ENCODE assay signal across 8 cellular contexts in the genomic region with DNA sequence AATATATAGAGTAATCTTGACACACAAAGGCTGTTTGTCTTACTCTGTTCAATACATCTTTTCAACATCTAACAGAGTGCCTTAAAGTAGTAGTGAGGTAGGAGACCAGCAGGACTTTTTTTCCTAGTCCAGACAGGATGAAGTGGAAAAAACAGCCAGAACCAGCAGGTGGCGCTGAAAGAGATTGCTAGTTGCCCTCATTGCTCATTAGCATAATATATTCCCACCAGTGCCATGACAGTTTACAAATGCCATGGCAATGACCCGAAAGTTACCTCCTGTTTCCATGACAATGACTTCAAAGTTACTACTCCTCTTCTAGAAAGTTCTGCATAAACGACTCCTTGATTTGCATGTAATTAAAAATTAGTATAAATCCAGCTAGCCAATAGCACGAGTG.
DNase-seq lines count a peak whose midpoint lies in the region; ATAC-seq, FAIRE-seq and TF ChIP-seq lines count a peak whose summit lies in the region.

No MANE protein-coding gene starts in this region.

- POLR2A ChIA-PET in naive thymus-derived CD4-positive, alpha-beta T cell (lab: Charles Lee) = no interaction called here

- peak; percentile 1 to 8 for DNase-seq in activated CD4-positive, alpha-beta T cell treated with anti-CD3 and anti-CD28 coated beads for 24 hours (ENCODE audit: low read depth in 2 of 2)
- DNase-seq in activated CD4-positive, alpha-beta T cell treated with anti-CD3 and anti-CD28 coated beads, Interleukin-2, amount 50 U/mL, for 1 hour = no peak
- DNase-seq in NCI-H2029 treated with DMSO at 0.1 percent for 48 hours (lab: John Stamatoyannopoulos, UW) (peak; percentile 38), colonic mucosa (peak; percentile 55), renal cortical epithelial cell (ENCODE audit: low read depth) (peak; percentile 50), pancreas (no peak)
- DNase-seq in naive thymus-derived CD4-positive, alpha-beta T cell = no peak

- WGBS in pancreas, 2 donors = 69 to 81% methylated on average over 4 of the region's 4 CpGs

- H3K27me3 ChIP-seq in colonic mucosa (no peaks in the 10 kb centered on the region), pancreas (peaks cover 0 to 7% (median 0%) of the 10 kb centered on the region in 4 donors)
- H3K27me3 ChIP-seq in naive thymus-derived CD4-positive, alpha-beta T cell (ENCODE audit: control insufficient read depth in 2 of 2, insufficient read depth in 2 of 2, low read length in 2 of 2) = no peaks in the 10 kb centered on the region

- CTCF ChIA-PET in naive thymus-derived CD4-positive, alpha-beta T cell (lab: Charles Lee) = no interaction called here

- H3K4me1 ChIP-seq in colonic mucosa (peaks cover 9% of the 10 kb centered on the region), pancreas (peaks cover 0 to 2% (median 0%) of the 10 kb centered on the region in 3 donors)
- H3K4me1 ChIP-seq in naive thymus-derived CD4-positive, alpha-beta T cell (ENCODE audit: control insufficient read depth in 2 of 2, insufficient read depth in 2 of 2, low read length in 2 of 2) = no peaks in the 10 kb centered on the region

- H3K36me3 ChIP-seq in colonic mucosa = no peaks in the 10 kb centered on the region
- no peaks in the 10 kb centered on the region for H3K36me3 ChIP-seq in pancreas
- H3K36me3 ChIP-seq in naive thymus-derived CD4-positive, alpha-beta T cell (ENCODE audit: control insufficient read depth in 2 of 3, insufficient read depth in 3 of 3, low read length in 3 of 3) = no peaks in the 10 kb centered on the region

- no peak overlapping the region for H3K27ac Mint-ChIP-seq in naive thymus-derived CD4-positive, alpha-beta T cell

- H3K9me3 ChIP-seq in colonic mucosa = no peaks in the 10 kb centered on the region
- H3K9me3 ChIP-seq in pancreas = no peaks in the 10 kb centered on the region
- no peaks in the 10 kb centered on the region for H3K9me3 ChIP-seq in naive thymus-derived CD4-positive, alpha-beta T cell (ENCODE audit: control insufficient read depth in 2 of 3, low read length in 3 of 3)

- ATAC-seq in GM21786 (IDR thresholded peaks at IDR 0.05; ENCODE audit: unreplicated experiment) (peak; percentile 61), pancreas (no peak)
- no peak for ATAC-seq in naive thymus-derived CD4-positive, alpha-beta T cell

- H3K27ac ChIP-seq in colonic mucosa (peak overlapping the region; percentile 63), pancreas (no peak overlapping the region)
- no peak overlapping the region for H3K27ac ChIP-seq in naive thymus-derived CD4-positive, alpha-beta T cell (ENCODE audit: low read depth, low read length)

- intact Hi-C loops in colonic mucosa (cut with DNase I) (no loop called here), pancreas (cut with DNase I) (no loop called here)
- intact Hi-C loops in naive thymus-derived CD4-positive, alpha-beta T cell (cut with micrococcal nuclease) = no loop called here

- H3K27me3 Mint-ChIP-seq in naive thymus-derived CD4-positive, alpha-beta T cell = peaks cover 0 to 9% (median 0%) of the 10 kb centered on the region in 5 donors

- no peak for FAIRE-seq in pancreas (lab: Jason Lieb, UNC)

- peaks cover 0 to 17% (median 4%) of the 10 kb centered on the region in 11 donors for H3K9me3 Mint-ChIP-seq in naive thymus-derived CD4-positive, alpha-beta T cell

- no peaks in the 10 kb centered on the region for H3K4me1 Mint-ChIP-seq in naive thymus-derived CD4-positive, alpha-beta T cell

- no peak overlapping the region for H3K9ac ChIP-seq in colonic mucosa (ENCODE audit: low read depth in 2 of 2, low read length in 2 of 2)

- H3K36me3 Mint-ChIP-seq in naive thymus-derived CD4-positive, alpha-beta T cell = peaks cover 0 to 7% (median 0%) of the 10 kb centered on the region in 5 donors

- H3K4me3 Mint-ChIP-seq in naive thymus-derived CD4-positive, alpha-beta T cell = no peak overlapping the region

- H3K4me3 ChIP-seq in colonic mucosa = no peak overlapping the region
- no peak overlapping the region for H3K4me3 ChIP-seq in pancreas
- H3K4me3 ChIP-seq in naive thymus-derived CD4-positive, alpha-beta T cell (ENCODE audit: low read length) = no peak overlapping the region

- TF ChIP-seq CTCF in colonic mucosa (IDR thresholded peaks at IDR 0.05) (no peak), pancreas (IDR thresholded peaks at IDR 0.05) (peak in 1 of 4 donors; percentile 7)

Comparison
In these comparisons a context has a peak if more than half of its experiments do, and no peak if none do; other contexts are left out.
1. DNase-seq: peak in activated CD4-positive, alpha-beta T cell treated with anti-CD3 and anti-CD28 coated beads for 24 hours (2 of 2), NCI-H2029 treated with DMSO at 0.1 percent for 48 hours (single experiment), colonic mucosa (single experiment) and renal cortical epithelial cell (single experiment); none in activated CD4-positive, alpha-beta T cell treated with anti-CD3 and anti-CD28 coated beads, Interleukin-2, amount 50 U/mL, for 1 hour (single experiment), pancreas (0 of 6) and naive thymus-derived CD4-positive, alpha-beta T cell (0 of 9).